8 cellular contexts compared by ENCODE assay signal in genomic region chr19:3852614-3853254, GRCh38. TPM values are rescaled to one million over a fixed set of nuclear protein-coding genes. Genes with fewer than 3 reads are reported as not detected.
A peak's percentile ranks its signal among the peaks of the same experiment; 100 is the strongest.
DNase-seq lines count a peak whose midpoint lies in the region; ATAC-seq, FAIRE-seq and TF ChIP-seq lines count a peak whose summit lies in the region.

No MANE protein-coding gene starts in this region.

- H3K27me3 ChIP-seq in right lobe of liver: no peaks in the 10 kb centered on the region

- ATAC-seq in right lobe of liver (peak; percentile 62 to 88 (median 70)), HG02571 (IDR thresholded peaks at IDR 0.05; ENCODE audit: unreplicated experiment) (no peak), HG02981 (IDR thresholded peaks at IDR 0.05; ENCODE audit: unreplicated experiment) (no peak)

- no peaks in the 10 kb centered on the region for H3K4me1 ChIP-seq in right lobe of liver

- intact Hi-C loops in right lobe of liver (cut with DNase I): loop anchor here in 1 of 2 donors (10.0 kb wide), 1 partner anchor 362 kb away; no protein-coding TSS in a partner anchor

- no peaks in the 10 kb centered on the region for H3K36me3 ChIP-seq in right lobe of liver

- H3K9me3 ChIP-seq in right lobe of liver: no peaks in the 10 kb centered on the region

- peak; percentile 23 for DNase-seq in activated T-cell treated with anti-CD3 and anti-CD28 coated beads for 1 hour (ENCODE audit: low read depth)
- no peak for DNase-seq in activated T-cell treated with anti-CD3 and anti-CD28 coated beads, Interleukin-2, amount 50 U/mL, for 48 hours
- DNase-seq in NB4 (ENCODE audit: low read depth): peak; percentile 76
- DNase-seq in activated effector memory CD4-positive, alpha-beta T cell treated with anti-CD3 and anti-CD28 coated beads, Interleukin-2, amount 50 U/mL, for 16 hours: peak; percentile 73
- DNase-seq in right lobe of liver: peak in 2 of 3 donors; percentile 55 to 62
- DNase-seq in GM12892 (ENCODE audit: insufficient read length): no peak

- H3K4me3 ChIP-seq in NB4 (ENCODE audit: low read depth, low read length) (no peak overlapping the region), right lobe of liver (no peak overlapping the region)

- 83% methylated on average over 1 of the region's 4 CpGs for WGBS in right lobe of liver (ENCODE audit: insufficient coverage, low coverage, low lambda C conversion rate, missing lambda C conversion rate)

- no peak overlapping the region for H3K27ac ChIP-seq in right lobe of liver

- TF ChIP-seq CTCF in NB4 (IDR thresholded peaks at IDR 0.05; ENCODE audit: low read depth, low read length) (peak; percentile 50), right lobe of liver (IDR thresholded peaks at IDR 0.05) (peak; percentile 50 to 55 (median 53))

- FAIRE-seq in GM12892 (lab: Jason Lieb, UNC): no peak

- TF ChIP-seq POLR2A in NB4 (IDR thresholded peaks at IDR 0.05; ENCODE audit: extremely low read depth, insufficient read length): no peak
- TF ChIP-seq POLR2A in right lobe of liver (IDR thresholded peaks at IDR 0.05): no peak
- no peak for TF ChIP-seq POLR2A in GM12892 (IDR thresholded peaks at IDR 0.05; ENCODE audit: low read depth, low read length)

RNA-seq across cellular contexts. Expression of gene ZFR2, which starts 16.1 kb away (rescaled TPM):
- total RNA-seq in right lobe of liver: not detected
- polyA plus RNA-seq in GM12892 (2012; ENCODE audit: missing spikeins): 0.42 TPM

RNA-seq across cellular contexts. Expression of gene ATCAY, which starts 27.8 kb away (rescaled TPM):
- not detected for total RNA-seq in right lobe of liver
- not detected for polyA plus RNA-seq in GM12892 (2012; ENCODE audit: missing spikeins)

Comparison
In these comparisons a context has a peak if more than half of its experiments do, and no peak if none do; other contexts are left out.
1. DNase-seq: peak in activated T-cell treated with anti-CD3 and anti-CD28 coated beads for 1 hour (single experiment), NB4 (single experiment), activated effector memory CD4-positive, alpha-beta T cell treated with anti-CD3 and anti-CD28 coated beads, Interleukin-2, amount 50 U/mL, for 16 hours (single experiment) and right lobe of liver (2 of 3); none in activated T-cell treated with anti-CD3 and anti-CD28 coated beads, Interleukin-2, amount 50 U/mL, for 48 hours (0 of 2) and GM12892 (single experiment).
2. ATAC-seq: peak in right lobe of liver (4 of 4); none in HG02571 (single experiment) and HG02981 (single experiment).